Comparison of ENCODE assay signal across 21 cellular contexts in genomic region chr17:48162305-48162934, GRCh38. TPM values are rescaled to one million over a fixed set of nuclear protein-coding genes. Genes with fewer than 3 reads are reported as not detected.
DNase-seq lines count a peak whose midpoint lies in the region; ATAC-seq, FAIRE-seq and TF ChIP-seq lines count a peak whose summit lies in the region.
"Had no signal": no experiment of that assay in that cellular context is flagged by ENCODE, and none has a peak within 500 bp of the region (broad histone marks: within the 10 kb centered on the region; RNA-seq: fewer than 3 reads in every experiment).

No MANE protein-coding gene starts in this region.

- H3K4me3 ChIP-seq in A549 = no peak overlapping the region
- peak overlapping the region; percentile 15 to 53 (median 52) for H3K4me3 ChIP-seq in right lobe of liver
- no peak overlapping the region for H3K4me3 ChIP-seq in neuronal stem cell (ENCODE audit: low read length in 2 of 2)

- H3K79me1 ChIP-seq in neuronal stem cell (ENCODE audit: low read depth, low read length) = no peaks in the 10 kb centered on the region

- H3K18ac ChIP-seq in neuronal stem cell (ENCODE audit: low read length) = no peak overlapping the region

- POLR2A ChIA-PET in A549 (lab: Yijun Ruan, JAX) = no interaction called here

- H3K9me3 ChIP-seq in A549 (no peaks in the 10 kb centered on the region), right lobe of liver (no peaks in the 10 kb centered on the region), neuronal stem cell (replicated peaks in 1 of 2; ENCODE audit: control insufficient read depth in 2 of 2, insufficient read depth in 1 of 2, low read depth in 1 of 2, low read length in 2 of 2) (no peaks in the 10 kb centered on the region)

- peak overlapping the region; percentile 10 for H3K27ac Mint-ChIP-seq in activated T-helper 17 cell treated with anti-CD3 and anti-CD28 coated beads, Interleukin-2, amount 50 U/mL, for 72 hours
- H3K27ac Mint-ChIP-seq: activated CD4-positive, alpha-beta memory T cell treated with anti-CD3 and anti-CD28 coated beads, Interleukin-2, amount 10 ng/mL, durations not matched to agents 7 days and 5 days; HFFc6; type B pancreatic cell had no signal

- H3K36me3 Mint-ChIP-seq in activated T-helper 17 cell treated with anti-CD3 and anti-CD28 coated beads, Interleukin-2, amount 50 U/mL, for 72 hours (ENCODE audit: low read depth) = peaks cover 81% of the 10 kb centered on the region
- H3K36me3 Mint-ChIP-seq: type B pancreatic cell had no signal

- no peak overlapping the region for H3K9ac ChIP-seq in neuronal stem cell (ENCODE audit: low read depth, low read length, poor library complexity)

- no peak overlapping the region for H4K91ac ChIP-seq in neuronal stem cell (ENCODE audit: low read depth, low read length, poor library complexity)

- H3K27me3 ChIP-seq in right lobe of liver = no peaks in the 10 kb centered on the region
- H3K27me3 ChIP-seq in neuronal stem cell (ENCODE audit: control insufficient read depth in 3 of 3, insufficient read depth in 3 of 3, low read depth in 1 of 3, low read length in 3 of 3) = peaks cover 0 to 57% (median 0%) of the 10 kb centered on the region in 3 experiments

- no peak for TF ChIP-seq EP300 in A549 (IDR thresholded peaks at IDR 0.05)

- H3K27me3 Mint-ChIP-seq in activated T-helper 17 cell treated with anti-CD3 and anti-CD28 coated beads, Interleukin-2, amount 50 U/mL, for 72 hours = no peaks in the 10 kb centered on the region
- H3K27me3 Mint-ChIP-seq: activated CD4-positive, alpha-beta memory T cell treated with anti-CD3 and anti-CD28 coated beads, Interleukin-2, amount 10 ng/mL, durations not matched to agents 7 days and 5 days; CD4-positive, CD25-positive, alpha-beta regulatory T cell; naive B cell had no signal

- no peak overlapping the region for H3K14ac ChIP-seq in neuronal stem cell (ENCODE audit: low read length)

- no peak overlapping the region for H2BK15ac ChIP-seq in neuronal stem cell (ENCODE audit: low read length)

- no peak overlapping the region for H3K23ac ChIP-seq in neuronal stem cell (ENCODE audit: low read depth, low read length, poor library complexity)

- no peaks in the 10 kb centered on the region for H3K4me1 Mint-ChIP-seq in activated T-helper 17 cell treated with anti-CD3 and anti-CD28 coated beads, Interleukin-2, amount 50 U/mL, for 72 hours

- H3K27ac ChIP-seq in A549 (peak overlapping the region; percentile 26 to 34; a peak in 4 of 6 replicates), right lobe of liver (peak overlapping the region; percentile 65 to 94 (median 87)), neuronal stem cell (replicated peaks; ENCODE audit: low read length) (no peak overlapping the region)

- no peak overlapping the region for H2BK5ac ChIP-seq in neuronal stem cell (ENCODE audit: low read length)

- H3K36me3 ChIP-seq in right lobe of liver (no peaks in the 10 kb centered on the region), neuronal stem cell (replicated peaks in 1 of 2; ENCODE audit: control insufficient read depth in 2 of 2, insufficient read depth in 2 of 2, low read length in 2 of 2) (no peaks in the 10 kb centered on the region)

- DNase-seq in A549 (ENCODE audit: low read depth in 1 of 2, low spot score in 1 of 2) = peak; percentile 18 to 21
- DNase-seq in DMS53 treated with DMSO at 0.1 percent for 48 hours (lab: John Stamatoyannopoulos, UW; ENCODE audit: unreplicated experiment) = peak; percentile 62
- no peak for DNase-seq in right lobe of liver
- DNase-seq in cardiac septum (ENCODE audit: low spot score) = no peak
- no peak for DNase-seq in neuronal stem cell (ENCODE audit: low spot score)
- DNase-seq: activated CD4-positive, alpha-beta memory T cell treated with anti-CD3 and anti-CD28 coated beads, Interleukin-2, amount 10 ng/mL, durations not matched to agents 7 days and 5 days; activated CD4-positive, CD25-positive, alpha-beta regulatory T cell; activated T-cell treated with anti-CD3 and anti-CD28 coated beads for 4 hours; DMS153; HFFc6; Kasumi-1; naive B cell; NCI-H2081 treated with DMSO at 0.1 percent for 48 hours; NCI-H446 treated with DMSO at 0.1 percent for 48 hours; right cardiac atrium had no signal

- intact Hi-C loops in right lobe of liver (cut with DNase I) (no loop called here), cardiac septum (cut with DNase I) (no loop called here)

- no peak for TF ChIP-seq RAD21 in A549 (conservative IDR thresholded peaks at IDR 0.05 in 1 of 2, IDR thresholded peaks at IDR 0.05 in 1 of 2)

- no peak overlapping the region for H2BK12ac ChIP-seq in neuronal stem cell (ENCODE audit: low read length)

- H3K4ac ChIP-seq in neuronal stem cell (ENCODE audit: low read length) = no peak overlapping the region

- H2BK120ac ChIP-seq in neuronal stem cell (ENCODE audit: low read depth, low read length) = no peak overlapping the region

- no peak overlapping the region for H2AK5ac ChIP-seq in neuronal stem cell (ENCODE audit: low read depth, low read length)

- H4K8ac ChIP-seq in neuronal stem cell (ENCODE audit: low read depth, low read length) = no peak overlapping the region

- H3K4me1 ChIP-seq in A549 (peaks cover 18% of the 10 kb centered on the region), right lobe of liver (peaks cover 0 to 31% (median 6%) of the 10 kb centered on the region in 4 donors), neuronal stem cell (ENCODE audit: control insufficient read depth in 2 of 2, insufficient read depth in 1 of 2, low read depth in 1 of 2, low read length in 2 of 2) (peaks cover 0 to 1% of the 10 kb centered on the region in 2 donors)

- H2AFZ ChIP-seq in neuronal stem cell (ENCODE audit: low read length) = no peak overlapping the region

- TF ChIP-seq CTCF in A549 (IDR thresholded peaks at IDR 0.05) (no peak), right lobe of liver (IDR thresholded peaks at IDR 0.05) (no peak)

- H3K4me2 ChIP-seq in A549 (peak overlapping the region; percentile 70), neuronal stem cell (ENCODE audit: insufficient read depth, low read length, poor library complexity, severe bottlenecking) (no peak overlapping the region)

- peak; percentile 13 for FAIRE-seq in A549 (lab: Jason Lieb, UNC)
- FAIRE-seq: bronchial epithelial cell had no signal

- ATAC-seq in A549 (peak in 1 of 2 experiments; percentile 43; a peak in 2 of 6 replicates), right lobe of liver (peak; percentile 69 to 82 (median 80)), HG02623 (IDR thresholded peaks at IDR 0.05; ENCODE audit: unreplicated experiment) (no peak), GM21717 (IDR thresholded peaks at IDR 0.05; ENCODE audit: unreplicated experiment) (no peak)
- no peak for ATAC-seq in activated T-helper 17 cell treated with anti-CD3 and anti-CD28 coated beads, Interleukin-2, amount 50 U/mL, for 72 hours (replicated peaks)
- ATAC-seq: right cardiac atrium had no signal

- WGBS in A549 (ENCODE audit: missing lambda C conversion rate) = 40% methylated on average over 5 of the region's 5 CpGs
- WGBS in right lobe of liver (ENCODE audit: insufficient coverage, low coverage, low lambda C conversion rate, missing lambda C conversion rate) = 35% methylated on average over 5 of the region's 5 CpGs
- no CpG with 5 or more reads among the region's 5 CpGs for WGBS in neuronal stem cell (ENCODE audit: extremely low coverage in 2 of 2, insufficient read length in 2 of 2, insufficient replicate concordance in 1 of 2), 2 donors

- no peaks in the 10 kb centered on the region for H3K9me3 Mint-ChIP-seq in activated T-helper 17 cell treated with anti-CD3 and anti-CD28 coated beads, Interleukin-2, amount 50 U/mL, for 72 hours
- H3K9me3 Mint-ChIP-seq: activated CD4-positive, alpha-beta memory T cell treated with anti-CD3 and anti-CD28 coated beads, Interleukin-2, amount 10 ng/mL, durations not matched to agents 7 days and 5 days; CD4-positive, CD25-positive, alpha-beta regulatory T cell; HFFc6; naive B cell; type B pancreatic cell had no signal

- H3K4me3 Mint-ChIP-seq in activated T-helper 17 cell treated with anti-CD3 and anti-CD28 coated beads, Interleukin-2, amount 50 U/mL, for 72 hours = no peak overlapping the region
- H3K4me3 Mint-ChIP-seq: activated CD4-positive, alpha-beta memory T cell treated with anti-CD3 and anti-CD28 coated beads, Interleukin-2, amount 10 ng/mL, durations not matched to agents 7 days and 5 days; CD4-positive, CD25-positive, alpha-beta regulatory T cell; naive B cell had no signal

- CTCF ChIA-PET in A549 (lab: Yijun Ruan, JAX) = interaction anchor here (0.9 to 1.5 kb wide), 4 partner anchors 9 to 456 kb away, joined by 3 to 4 read pairs (median 4); no protein-coding TSS in a partner anchor

- no peak for TF ChIP-seq POLR2A in A549 (IDR thresholded peaks at IDR 0.05; ENCODE audit: low read length)
- TF ChIP-seq POLR2A in right lobe of liver (IDR thresholded peaks at IDR 0.05) = no peak

TF ChIP-seq in A549, 52 proteins besides CTCF, POLR2A, EP300 and RAD21 (continues in another document):
- TF ChIP-seq TP53 (CRISPR knock-in tag; IDR thresholded peaks at IDR 0.05) = no peak
- TF ChIP-seq TFCP2L1 (CRISPR knock-in tag; IDR thresholded peaks at IDR 0.05) = no peak
- no peak for TF ChIP-seq GATA3 (IDR thresholded peaks at IDR 0.05; ENCODE audit: borderline replicate concordance)
- no peak for TF ChIP-seq PHF8 (IDR thresholded peaks at IDR 0.05; ENCODE audit: borderline replicate concordance, low read depth)
- no peak for TF ChIP-seq RCOR1 (IDR thresholded peaks at IDR 0.05; ENCODE audit: low read depth, low read length)
- no peak for TF ChIP-seq MAZ (IDR thresholded peaks at IDR 0.05; ENCODE audit: borderline replicate concordance, low read depth, low read length)
- no peak for TF ChIP-seq ZNF302 (CRISPR knock-in tag; IDR thresholded peaks at IDR 0.05)
- TF ChIP-seq MYC (IDR thresholded peaks at IDR 0.05; ENCODE audit: borderline replicate concordance, low read length) = no peak
- no peak for TF ChIP-seq MAX (IDR thresholded peaks at IDR 0.05)

RNA-seq across cellular contexts. Expression of gene SNX11, which starts 54.9 kb away (rescaled TPM):
- 28.4 and 30.9 TPM in 2 replicates for polyA plus RNA-seq in A549 (2011; rRNA removed)
- 13.8 and 17.9 TPM in 2 replicates for polyA plus RNA-seq in A549 (2012; cell fraction: cytosol; rRNA removed)
- polyA plus RNA-seq in A549 (2012; cell fraction: nucleus; rRNA removed) = 9.8 and 18.7 TPM in 2 replicates
- polyA plus RNA-seq in A549 (2017; fragmentation: RNase III; extraction: RNeasy Plus Mini Kit Qiagen cat#74134 plus additional on column Dnase treatment) = 22.2 to 23.5 TPM (median 22.3 TPM) in 3 replicates
- 22.6 and 29.9 TPM in 2 replicates for polyA minus RNA-seq in A549 (2011; rRNA and poly(A)+ RNA removed)
- 10 to 100 TPM; 22.8 to 24.7 TPM for total RNA-seq in activated T-helper 17 cell treated with anti-CD3 and anti-CD28 coated beads, Interleukin-2, amount 50 U/mL, for 72 hours
- 10 to 100 TPM in 3 of 6 experiments, 1 to 10 TPM in 3; 7.2 to 11.7 (median 9.2) TPM for total RNA-seq in right lobe of liver
- total RNA-seq in cardiac septum = 11.4 TPM
- 11.8 TPM for polyA plus RNA-seq in neuronal stem cell (2013, experiment 1 of 2)
- 10.6 TPM for polyA plus RNA-seq in neuronal stem cell (2013, experiment 2 of 2)

Comparison
In these comparisons a context has a peak if more than half of its experiments do, and no peak if none do; other contexts are left out.
1. ATAC-seq: peak in right lobe of liver (4 of 4); none in activated T-helper 17 cell treated with anti-CD3 and anti-CD28 coated beads, Interleukin-2, amount 50 U/mL, for 72 hours (single experiment), HG02623 (single experiment) and GM21717 (single experiment).
2. DNase-seq: peak in A549 (2 of 2) and DMS53 treated with DMSO at 0.1 percent for 48 hours (single experiment); none in right lobe of liver (0 of 3), cardiac septum (single experiment) and neuronal stem cell (single experiment).
3. H3K4me3 ChIP-seq: peak in right lobe of liver (3 of 3); none in A549 (single experiment) and neuronal stem cell (0 of 2).